Comparison of ENCODE assay signal across 8 cellular contexts in the genomic region with DNA sequence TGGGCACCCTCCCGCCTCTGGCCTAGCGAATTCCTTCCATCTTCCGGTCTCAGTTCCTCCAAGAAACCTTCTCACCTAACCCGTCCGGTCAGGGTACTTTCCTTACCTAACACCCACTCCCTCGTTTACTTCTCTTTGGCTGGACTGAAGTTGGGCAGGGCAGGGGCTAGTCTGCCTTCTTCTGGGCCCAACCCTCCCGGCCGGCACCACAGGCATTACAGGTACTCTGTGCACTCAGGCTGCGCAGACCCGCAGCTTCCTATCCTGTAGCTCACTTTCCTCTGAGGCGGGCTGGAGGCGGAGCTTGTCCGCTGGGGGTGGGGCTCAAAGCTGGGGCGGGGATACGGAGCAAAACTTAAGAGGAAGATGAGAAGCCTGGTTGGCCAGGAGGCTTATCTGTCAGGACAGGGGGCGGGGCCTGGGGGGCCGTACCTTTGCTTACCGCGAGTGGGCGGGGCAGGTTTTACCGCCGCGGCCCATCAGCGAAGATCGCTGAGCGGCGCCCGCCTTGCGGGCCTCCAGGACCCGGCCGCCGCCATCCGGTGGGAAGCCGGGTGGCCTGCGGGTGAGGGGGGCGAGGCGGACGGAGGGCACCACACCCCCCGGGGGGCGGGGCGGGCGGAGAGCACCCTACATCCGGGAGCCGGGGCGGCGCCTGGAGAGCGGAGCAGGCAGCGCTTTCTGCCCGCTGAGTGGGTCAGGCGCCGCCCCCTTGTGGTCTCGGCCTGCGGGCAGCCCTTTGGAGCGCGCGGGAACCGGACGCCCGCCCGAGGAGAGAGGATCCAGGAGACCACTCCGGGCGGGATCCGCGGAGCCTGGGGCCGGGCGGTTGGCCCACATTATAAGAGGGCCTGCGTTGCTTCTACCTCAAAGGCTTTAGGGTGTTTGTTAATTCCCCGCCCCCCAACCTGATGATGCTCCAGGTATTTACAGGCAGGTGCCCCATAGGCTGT. TPM values are rescaled to one million over a fixed set of nuclear protein-coding genes. Genes with fewer than 3 reads are reported as not detected.
DNase-seq lines count a peak whose midpoint lies in the region; ATAC-seq, FAIRE-seq and TF ChIP-seq lines count a peak whose summit lies in the region.

No MANE protein-coding gene starts in this region.

- H3K9me3 Mint-ChIP-seq in T-cell (no peaks in the 10 kb centered on the region), progenitor cell of endocrine pancreas (ENCODE audit: low read depth) (no peaks in the 10 kb centered on the region)

- no peaks in the 10 kb centered on the region for H3K27me3 Mint-ChIP-seq in T-cell
- no peaks in the 10 kb centered on the region for H3K27me3 Mint-ChIP-seq in progenitor cell of endocrine pancreas

- no peaks in the 10 kb centered on the region for H3K36me3 Mint-ChIP-seq in T-cell
- no peaks in the 10 kb centered on the region for H3K36me3 Mint-ChIP-seq in progenitor cell of endocrine pancreas (ENCODE audit: insufficient read depth)

- TF ChIP-seq CTCF in progenitor cell of endocrine pancreas (IDR thresholded peaks at IDR 0.05; ENCODE audit: unreplicated experiment) = peak; percentile 60

- POLR2A ChIA-PET in T-cell (lab: Charles Lee) = interaction anchor here (0.5 to 0.7 kb wide), 7 partner anchors 14 to 760 kb away, joined by 3 to 9 read pairs (median 8); no protein-coding TSS in a partner anchor

- ATAC-seq in HG02852 (IDR thresholded peaks at IDR 0.05; ENCODE audit: unreplicated experiment) (peak; percentile 94), T-cell (replicated peaks in 1 of 4) (peak; percentile 91 to 93 (median 92)), left ventricle myocardium superior (peak; percentile 99)

- CTCF ChIA-PET in T-cell (lab: Charles Lee) = interaction anchor here in 1 of 2 donors (0.5 to 1.5 kb wide), 9 partner anchors 14 to 1776 kb away, joined by 3 to 6 read pairs (median 4); no protein-coding TSS in a partner anchor

- peak; percentile 80; the same call in 1 of the 2 replicates for TF ChIP-seq POLR2A in GM12892 (IDR thresholded peaks at IDR 0.05; ENCODE audit: low read depth, low read length)

- peak overlapping the region; percentile 97 to 98 for H3K27ac Mint-ChIP-seq in T-cell
- peak overlapping the region; percentile 99 for H3K27ac Mint-ChIP-seq in progenitor cell of endocrine pancreas

- H3K4me3 Mint-ChIP-seq in T-cell = peak overlapping the region; percentile 88 to 95 (median 89)
- peak overlapping the region; percentile 91 for H3K4me3 Mint-ChIP-seq in progenitor cell of endocrine pancreas (ENCODE audit: low read depth)

- DNase-seq in GM12892 (ENCODE audit: insufficient read length) = peak; percentile 66
- peak; percentile 81 for DNase-seq in NCI-H1436 treated with DMSO at 0.1 percent for 48 hours (lab: John Stamatoyannopoulos, UW)
- DNase-seq in T-cell = peak; percentile 96 to 100 (median 98)
- peak; percentile 92 for DNase-seq in amniotic stem cell (lab: John Stamatoyannopoulos, UW)
- peak; percentile 96 for DNase-seq in left ventricle myocardium superior
- peak; percentile 99 for DNase-seq in progenitor cell of endocrine pancreas (ENCODE audit: low spot score, unreplicated experiment)
- peak; percentile 98 for DNase-seq in ureter (ENCODE audit: low spot score)

- FAIRE-seq in GM12892 (lab: Jason Lieb, UNC) = peak; percentile 99

- intact Hi-C loops in left ventricle myocardium superior (cut with micrococcal nuclease) = no loop called here

- H3K4me1 Mint-ChIP-seq in T-cell (peaks cover 13 to 16% (median 16%) of the 10 kb centered on the region in 3 donors), progenitor cell of endocrine pancreas (ENCODE audit: low read depth) (peaks cover 12% of the 10 kb centered on the region)

RNA-seq across cellular contexts. Expression of a gene that starts 31.9 kb away (rescaled TPM):
- polyA plus RNA-seq in GM12892 (2012; ENCODE audit: missing spikeins) = not detected
- total RNA-seq in T-cell (not detected), left ventricle myocardium superior (not detected), progenitor cell of endocrine pancreas (0.81 and 1.2 TPM in 2 replicates), ureter (0.23 TPM)

Comparison
In these comparisons a context has a peak if more than half of its experiments do, and no peak if none do; other contexts are left out.
1. Peak in every context shown above with its lines: DNase-seq and ATAC-seq.